ENCODE assay signal across 21 cellular contexts in genomic region chr7:134678115-134678514, GRCh38. TPM values are rescaled to one million over a fixed set of nuclear protein-coding genes. Genes with fewer than 3 reads are reported as not detected.
DNase-seq lines count a peak whose midpoint lies in the region; ATAC-seq, FAIRE-seq and TF ChIP-seq lines count a peak whose summit lies in the region.
"Had no signal": no experiment of that assay in that cellular context is flagged by ENCODE, and none has a peak within 500 bp of the region (broad histone marks: within the 10 kb centered on the region; RNA-seq: fewer than 3 reads in every experiment).

No MANE protein-coding gene starts in this region.

- FAIRE-seq in astrocyte (lab: Jason Lieb, UNC) = peak; percentile 5
- FAIRE-seq: HTR-8/SVneo had no signal

- no peak overlapping the region for H3K4me3 Mint-ChIP-seq in CD8-positive, alpha-beta T cell
- H3K4me3 Mint-ChIP-seq in astrocyte (ENCODE audit: unreplicated experiment) = no peak overlapping the region

- H4K20me1 ChIP-seq in astrocyte (ENCODE audit: insufficient read depth, low read length) = no peaks in the 10 kb centered on the region
- H4K20me1 ChIP-seq in smooth muscle cell (ENCODE audit: low read depth) = no peaks in the 10 kb centered on the region

- no peaks in the 10 kb centered on the region for H3K27me3 Mint-ChIP-seq in CD8-positive, alpha-beta T cell (ENCODE audit: low read depth)
- H3K27me3 Mint-ChIP-seq in astrocyte (ENCODE audit: low read depth, unreplicated experiment) = no peaks in the 10 kb centered on the region

- H3K27ac Mint-ChIP-seq in CD8-positive, alpha-beta T cell = peak overlapping the region; percentile 69
- H3K27ac Mint-ChIP-seq in astrocyte (ENCODE audit: unreplicated experiment) = no peak overlapping the region

- no peak overlapping the region for H3K9ac ChIP-seq in astrocyte (ENCODE audit: low read length)
- H3K9ac ChIP-seq in smooth muscle cell (ENCODE audit: low read depth) = no peak overlapping the region
- no peak overlapping the region for H3K9ac ChIP-seq in colonic mucosa (ENCODE audit: low read depth in 2 of 2, low read length in 2 of 2)
- H3K9ac ChIP-seq: GM23248 had no signal

- peaks cover 3% of the 10 kb centered on the region for H3F3A ChIP-seq in smooth muscle cell (ENCODE audit: low read depth)

- peaks cover 8% of the 10 kb centered on the region for H3K9me3 Mint-ChIP-seq in CD8-positive, alpha-beta T cell
- H3K9me3 Mint-ChIP-seq in astrocyte (ENCODE audit: unreplicated experiment) = peaks cover 3% of the 10 kb centered on the region

- no peaks in the 10 kb centered on the region for H3K4me1 ChIP-seq in CD8-positive, alpha-beta T cell (ENCODE audit: insufficient read depth, low read length)
- H3K4me1 ChIP-seq in astrocyte (ENCODE audit: insufficient read depth, low read length) = no peaks in the 10 kb centered on the region
- peaks cover 12% of the 10 kb centered on the region for H3K4me1 ChIP-seq in smooth muscle cell (ENCODE audit: low read depth)
- H3K4me1 ChIP-seq in colonic mucosa = no peaks in the 10 kb centered on the region
- H3K4me1 ChIP-seq: Peyer's patch had no signal

- ATAC-seq in CD8-positive, alpha-beta T cell = no peak
- ATAC-seq in left colon (peak; percentile 74), GM21737 (IDR thresholded peaks at IDR 0.05; ENCODE audit: unreplicated experiment) (no peak)

- H3K36me3 Mint-ChIP-seq in CD8-positive, alpha-beta T cell = peaks cover 32% of the 10 kb centered on the region
- peaks cover 5% of the 10 kb centered on the region for H3K36me3 Mint-ChIP-seq in astrocyte (ENCODE audit: low read depth, unreplicated experiment)

- H3K4me1 Mint-ChIP-seq in CD8-positive, alpha-beta T cell (ENCODE audit: low read depth) = peaks cover 18% of the 10 kb centered on the region
- H3K4me1 Mint-ChIP-seq in astrocyte (ENCODE audit: low read depth, unreplicated experiment) = peaks cover 22% of the 10 kb centered on the region

- CTCF ChIA-PET in CD8-positive, alpha-beta T cell (lab: Charles Lee) = interaction anchor here (0.7 to 2.6 kb wide), 3 partner anchors 11 to 45 kb away, joined by 3 to 9 read pairs (median 4); no protein-coding TSS in a partner anchor

- intact Hi-C loops in CD8-positive, alpha-beta T cell (cut with DNase I, micrococcal nuclease) = no loop called here
- intact Hi-C loops in left colon (cut with DNase I, micrococcal nuclease) (loop anchor here in 1 of 2 donors (10.0 kb wide), 1 partner anchor 507 kb away; no protein-coding TSS in a partner anchor), colonic mucosa (cut with DNase I) (no loop called here)

- H3K4me3 ChIP-seq in CD8-positive, alpha-beta T cell (ENCODE audit: low read depth, low read length) = no peak overlapping the region
- no peak overlapping the region for H3K4me3 ChIP-seq in astrocyte (ENCODE audit: insufficient read depth, low read depth, low read length)
- H3K4me3 ChIP-seq in smooth muscle cell = no peak overlapping the region
- H3K4me3 ChIP-seq in colonic mucosa = no peak overlapping the region
- H3K4me3 ChIP-seq: GM23248, Peyer's patch had no signal

- H3K27me3 ChIP-seq in CD8-positive, alpha-beta T cell (ENCODE audit: insufficient read depth, low read length) = no peaks in the 10 kb centered on the region
- H3K27me3 ChIP-seq in astrocyte (ENCODE audit: insufficient read depth, low read length) (no peaks in the 10 kb centered on the region), smooth muscle cell (ENCODE audit: low read depth) (no peaks in the 10 kb centered on the region), colonic mucosa (no peaks in the 10 kb centered on the region)
- H3K27me3 ChIP-seq: Peyer's patch had no signal

- 83% methylated on average over 2 of the region's 2 CpGs for WGBS in smooth muscle cell (ENCODE audit: low lambda C conversion rate)

- H3K79me2 ChIP-seq in astrocyte (ENCODE audit: insufficient read depth, low read length) = peaks cover 7% of the 10 kb centered on the region
- H3K79me2 ChIP-seq in smooth muscle cell (ENCODE audit: low read depth) = peaks cover 31% of the 10 kb centered on the region

- no peak overlapping the region for H3K27ac ChIP-seq in CD8-positive, alpha-beta T cell (ENCODE audit: low read depth, low read length)
- H3K27ac ChIP-seq in astrocyte (ENCODE audit: low read depth, low read length) (no peak overlapping the region), smooth muscle cell (ENCODE audit: low read depth) (peak overlapping the region; percentile 36), colonic mucosa (no peak overlapping the region)
- H3K27ac ChIP-seq: GM23248, Peyer's patch had no signal

- H2AFZ ChIP-seq in astrocyte (ENCODE audit: low read depth, low read length) (no peak overlapping the region), smooth muscle cell (ENCODE audit: low read depth) (no peak overlapping the region)
- H2AFZ ChIP-seq: GM23248 had no signal

- no peak for TF ChIP-seq CTCF in CD8-positive, alpha-beta T cell (IDR thresholded peaks at IDR 0.05)
- no peak for TF ChIP-seq CTCF in astrocyte (IDR thresholded peaks at IDR 0.05; ENCODE audit: insufficient read depth, low read depth, low read length)
- TF ChIP-seq CTCF in smooth muscle cell (IDR thresholded peaks at IDR 0.05; ENCODE audit: borderline replicate concordance, insufficient read depth, poor library complexity, severe bottlenecking) = no peak
- TF ChIP-seq CTCF in colonic mucosa (IDR thresholded peaks at IDR 0.05) = no peak

- no peak for DNase-seq in CD8-positive, alpha-beta T cell
- no peak for DNase-seq in astrocyte (ENCODE audit: low read depth)
- no peak for DNase-seq in left colon
- DNase-seq in smooth muscle cell (lab: John Stamatoyannopoulos, UW; ENCODE audit: unreplicated experiment) = no peak
- no peak for DNase-seq in NCI-H187 (lab: John Stamatoyannopoulos, UW)
- DNase-seq in colonic mucosa = no peak
- DNase-seq: C1 segment of cervical spinal cord, Caco-2, GDM1, GM23248, HCEC 1CT, Kasumi-1, NCI-H1092 treated with DMSO at 0.1 percent for 48 hours, NCI-H146, NCI-H2081, NCI-H2171 treated with DMSO at 0.1 percent for 48 hours, NCI-H446 treated with DMSO at 0.1 percent for 48 hours, NCI-H69, Peyer's patch had no signal

- POLR2A ChIA-PET in CD8-positive, alpha-beta T cell (lab: Charles Lee) = interaction anchor here (0.9 to 1.1 kb wide), 2 partner anchors 9 to 32 kb away, joined by 3 read pairs; no protein-coding TSS in a partner anchor

- peaks cover 12% of the 10 kb centered on the region for H3K36me3 ChIP-seq in CD8-positive, alpha-beta T cell (ENCODE audit: insufficient read depth, low read length)
- H3K36me3 ChIP-seq in astrocyte (ENCODE audit: insufficient read depth, low read length) (peaks cover 3% of the 10 kb centered on the region), smooth muscle cell (ENCODE audit: low read depth) (peaks cover 8% of the 10 kb centered on the region), colonic mucosa (peaks cover 8% of the 10 kb centered on the region)

- H3K4me2 ChIP-seq in astrocyte (ENCODE audit: low read length) (no peak overlapping the region), smooth muscle cell (no peak overlapping the region)

- peaks cover 7% of the 10 kb centered on the region for H3K9me3 ChIP-seq in CD8-positive, alpha-beta T cell (ENCODE audit: low read length)
- no peaks in the 10 kb centered on the region for H3K9me3 ChIP-seq in astrocyte (ENCODE audit: insufficient read depth, low read depth, low read length)
- H3K9me3 ChIP-seq in smooth muscle cell (replicated peaks; ENCODE audit: low read depth) = no peaks in the 10 kb centered on the region
- no peaks in the 10 kb centered on the region for H3K9me3 ChIP-seq in colonic mucosa
- H3K9me3 ChIP-seq: Caco-2, Peyer's patch had no signal

RNA-seq across cellular contexts. Expression of gene BPGM, which starts 31.5 kb away (rescaled TPM):
- 10 to 100 TPM; 30.3 to 31.4 TPM for total RNA-seq in CD8-positive, alpha-beta T cell
- total RNA-seq in astrocyte = 37.3 and 37.4 TPM in 2 replicates
- 1 to 10 TPM; 7.7 to 9.7 TPM for total RNA-seq in left colon
- 65.1 and 73.2 TPM in 2 replicates for total RNA-seq in smooth muscle cell
- 53.8 and 76.9 TPM in 2 replicates for polyA plus RNA-seq in smooth muscle cell
- 10 to 100 TPM; 10.5 to 10.6 TPM for total RNA-seq in colonic mucosa
